9 cellular contexts compared by ENCODE assay signal in the genomic region with DNA sequence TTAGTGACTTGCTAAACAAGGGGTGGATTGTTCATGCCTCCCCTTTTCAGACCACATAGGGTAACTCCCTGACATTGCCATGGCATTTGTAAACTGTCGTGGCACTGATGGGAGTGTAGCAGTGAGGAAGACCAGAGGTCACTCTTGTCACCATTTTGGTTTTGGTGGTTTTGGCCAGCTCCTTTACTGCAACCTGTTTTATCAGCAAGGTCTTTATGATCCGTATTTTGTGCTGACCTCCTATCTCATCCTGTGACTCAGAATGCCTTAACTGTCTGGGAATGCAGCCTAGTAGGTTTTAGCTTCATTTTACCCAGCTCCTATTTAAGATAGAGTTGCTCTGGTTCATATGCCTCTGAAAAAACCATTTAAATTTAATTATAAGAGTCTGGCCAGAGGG. TPM values are rescaled to one million over a fixed set of nuclear protein-coding genes. Genes with fewer than 3 reads are reported as not detected.
DNase-seq lines count a peak whose midpoint lies in the region; ATAC-seq, FAIRE-seq and TF ChIP-seq lines count a peak whose summit lies in the region.
"Not testable (repeated sequence)": the region's sequence is repeated elsewhere in the genome, so short reads cannot be mapped to it uniquely, and the experiment has no call there.
"Had no signal": no experiment of that assay in that cellular context is flagged by ENCODE, and none has a peak within 500 bp of the region (broad histone marks: within the 10 kb centered on the region; RNA-seq: fewer than 3 reads in every experiment).

No MANE protein-coding gene starts in this region.

- not testable (repeated sequence) for H3K27me3 Mint-ChIP-seq in WTC11 (ENCODE audit: low read depth)

- not testable (repeated sequence) for H3K9ac ChIP-seq in HCT116 (ENCODE audit: low read length); keratinocyte (ENCODE audit: control insufficient read depth, extremely low read depth, insufficient read depth, low read length)

- in situ Hi-C loops in astrocyte of the spinal cord (cut with HindIII; ENCODE audit: low sequenced_read_pairs) = not testable (repeated sequence)

- not testable (repeated sequence) for H3K9me3 ChIP-seq in HCT116 (ENCODE audit: control insufficient read depth in 1 of 2, insufficient read depth in 1 of 2, low read depth in 1 of 2, low read length in 2 of 2); PC-9 (ENCODE audit: insufficient read depth, low read depth); keratinocyte (ENCODE audit: control insufficient read depth, low read depth, low read length); psoas muscle

- H3K4me3 ChIP-seq in AG10803 (ENCODE audit: low read length); HCT116 (replicated peaks in 1 of 2; ENCODE audit: low read depth in 1 of 2, low read length in 2 of 2); astrocyte of the spinal cord (ENCODE audit: low read depth, low read length); keratinocyte (ENCODE audit: control insufficient read depth in 2 of 3, extremely low read depth in 1 of 3, insufficient read depth in 2 of 3, low read depth in 1 of 3, low read length in 3 of 3); psoas muscle: not testable (repeated sequence)
- peak overlapping the region; percentile 79; the same call in 1 of the 2 replicates for H3K4me3 ChIP-seq in PC-9

- BruUV-seq in HCT116 (replicated peaks; lab: Mats Ljungman, UMichigan); PC-9 (replicated peaks; lab: Mats Ljungman, UMichigan): not testable (repeated sequence)

- DNase-seq in AG10803 (ENCODE audit: low read depth) (peak; percentile 32), PC-9 (peak; percentile 43 to 77), astrocyte of the spinal cord (ENCODE audit: low read depth, low spot score) (peak; percentile 68), epithelial cell of prostate (ENCODE audit: low read depth, low spot score) (peak; percentile 37)
- not testable (repeated sequence) for DNase-seq in HCT116 (ENCODE audit: low read depth, low spot score); WTC11 (ENCODE audit: low spot score); keratinocyte (ENCODE audit: low read depth, low spot score); psoas muscle

- not testable (repeated sequence) for H4K20me1 ChIP-seq in HCT116 (ENCODE audit: insufficient read depth); keratinocyte (ENCODE audit: control insufficient read depth, extremely low read depth, insufficient read depth, low read length)
- H4K20me1 ChIP-seq in PC-9 (ENCODE audit: insufficient read depth) = peaks cover 25% of the 10 kb centered on the region

- peaks cover 14% of the 10 kb centered on the region for H3K4me1 Mint-ChIP-seq in WTC11

- dilution Hi-C loops in keratinocyte (cut with MboI; ENCODE audit: extremely low pct_ligation_motif_present, low sequenced_read_pairs) = not testable (repeated sequence)

- peaks cover 0 to 12% of the 10 kb centered on the region in 2 experiments; a peak in 1 of 4 replicates for H3K36me3 ChIP-seq in HCT116 (ENCODE audit: control insufficient read depth in 1 of 2, insufficient read depth in 2 of 2, low read length in 2 of 2)
- H3K36me3 ChIP-seq in PC-9 (ENCODE audit: low read depth) = peaks cover 19% of the 10 kb centered on the region
- H3K36me3 ChIP-seq in keratinocyte (ENCODE audit: control insufficient read depth in 2 of 2, extremely low read depth in 1 of 2, insufficient read depth in 2 of 2, low read length in 2 of 2) = not testable (repeated sequence)
- peaks cover 0 to 34% of the 10 kb centered on the region in 2 donors for H3K36me3 ChIP-seq in psoas muscle (ENCODE audit: insufficient read depth in 1 of 2, low read depth in 1 of 2)

- H3K4me3 Mint-ChIP-seq in WTC11 = 0 out of 2 replicates have a peak overlapping the region, but pooled peaks have one; percentile 14

- intact Hi-C loops in HCT116 (cut with micrococcal nuclease) (loop anchor here (5.0 kb wide), 1 partner anchor 176 kb away; no protein-coding TSS in a partner anchor), psoas muscle (cut with DNase I) (loop anchor here in 1 of 2 donors (5.0 kb wide), 1 partner anchor 36 kb away; a partner anchor contains a TSS)
- intact Hi-C loops in PC-9 (cut with micrococcal nuclease; ENCODE audit: unreplicated experiment) = not testable (repeated sequence)

- ATAC-seq in HCT116, WTC11, psoas muscle: not testable (repeated sequence)

- 85 to 92% (median 92%) methylated on average over 2 of the region's 2 CpGs for WGBS in psoas muscle, 3 donors

- H3K4me2 ChIP-seq in HCT116 (ENCODE audit: low read length) (peak overlapping the region; percentile 99; the same call in 1 of the 2 replicates), PC-9 (peak overlapping the region; percentile 91)
- not testable (repeated sequence) for H3K4me2 ChIP-seq in keratinocyte (ENCODE audit: control insufficient read depth, extremely low read depth, insufficient read depth, low read depth, low read length)

- not testable (repeated sequence) for H3K9me3 Mint-ChIP-seq in WTC11

- H3K9me1 ChIP-seq in keratinocyte (ENCODE audit: control insufficient read depth, extremely low read depth, insufficient read depth, low read length) = not testable (repeated sequence)

- not testable (repeated sequence) for TF ChIP-seq POLR2A in HCT116 (IDR thresholded peaks at IDR 0.05; ENCODE audit: borderline replicate concordance, extremely low read depth, insufficient read depth, insufficient read length)

- not testable (repeated sequence) for H2AFZ ChIP-seq in HCT116 (ENCODE audit: low read depth, low read length, poor library complexity, severe bottlenecking); PC-9; keratinocyte (ENCODE audit: control insufficient read depth, low read length)

- TF ChIP-seq CTCF in AG10803 (conservative IDR thresholded peaks at IDR 0.05; ENCODE audit: low read length); HCT116 (IDR thresholded peaks at IDR 0.05 in 2 of 3, conservative IDR thresholded peaks at IDR 0.05 in 1 of 3; ENCODE audit: borderline replicate concordance in 1 of 3, insufficient read depth in 1 of 3, low read depth in 2 of 3, low read length in 2 of 3); PC-9 (conservative IDR thresholded peaks at IDR 0.05); WTC11 (IDR thresholded peaks at IDR 0.05); astrocyte of the spinal cord (IDR thresholded peaks at IDR 0.05; ENCODE audit: low read depth, low read length); keratinocyte (optimal IDR thresholded peaks at IDR 0.05 in 1 of 3, IDR thresholded peaks at IDR 0.05 in 1 of 3, conservative IDR thresholded peaks at IDR 0.05 in 1 of 3; ENCODE audit: extremely low read depth in 1 of 3, insufficient read depth in 2 of 3, low read length in 3 of 3); psoas muscle (IDR thresholded peaks at IDR 0.05): not testable (repeated sequence)

- RAD21 ChIA-PET in HCT116 (lab: Charles Lee; ENCODE audit: low non-redundant PET in 1 of 2, low total read pairs in 2 of 2, uncharacterized antibody in 2 of 2, unreplicated experiment in 2 of 2) = not testable (repeated sequence)

- H3K9me2 ChIP-seq in HCT116 (ENCODE audit: insufficient read depth); PC-9 (ENCODE audit: insufficient read depth): not testable (repeated sequence)

- not testable (repeated sequence) for TF ChIP-seq RAD21 in HCT116 (IDR thresholded peaks at IDR 0.05; ENCODE audit: low read depth)

- not testable (repeated sequence) for H3K36me3 Mint-ChIP-seq in WTC11

- not testable (repeated sequence) for H3K27me3 ChIP-seq in HCT116 (ENCODE audit: insufficient read depth, low read length); PC-9 (ENCODE audit: insufficient read depth, low read depth); keratinocyte (ENCODE audit: control insufficient read depth, extremely low read depth, insufficient read depth, low read length); psoas muscle (ENCODE audit: insufficient read depth in 3 of 3, low read length in 2 of 3)

- H3F3A ChIP-seq in PC-9 (ENCODE audit: insufficient read depth, low read depth) = peaks cover 20% of the 10 kb centered on the region

- H3K27ac Mint-ChIP-seq in WTC11 = not testable (repeated sequence)

- CTCF ChIA-PET in HCT116 (lab: Charles Lee); PC-9 (lab: Charles Lee); WTC11 (lab: Charles Lee): not testable (repeated sequence)

- POLR2A ChIA-PET in HCT116 (lab: Charles Lee); WTC11 (lab: Charles Lee): not testable (repeated sequence)
- POLR2A ChIA-PET in PC-9 (lab: Charles Lee; ENCODE audit: unreplicated experiment) = interaction anchor here (0.7 kb wide), 1 partner anchor 70 kb away, joined by 4 read pairs; no protein-coding TSS in a partner anchor

- not testable (repeated sequence) for FAIRE-seq in keratinocyte (lab: Jason Lieb, UNC)

- H3K27ac ChIP-seq in HCT116 (ENCODE audit: low read depth, low read length) = peak overlapping the region; percentile 93; the same call in 1 of the 2 replicates
- peak overlapping the region; percentile 97 for H3K27ac ChIP-seq in PC-9
- H3K27ac ChIP-seq in epithelial cell of prostate = peak overlapping the region; percentile 100
- peak overlapping the region; percentile 99 for H3K27ac ChIP-seq in keratinocyte (ENCODE audit: control insufficient read depth, insufficient read depth, low read length)
- peak overlapping the region; percentile 99 for H3K27ac ChIP-seq in psoas muscle

- peaks cover 9 to 23% of the 10 kb centered on the region in 2 experiments for H3K4me1 ChIP-seq in HCT116 (ENCODE audit: control insufficient read depth in 1 of 2, insufficient read depth in 2 of 2, low read length in 2 of 2)
- peaks cover 38% of the 10 kb centered on the region for H3K4me1 ChIP-seq in PC-9 (replicated peaks; ENCODE audit: insufficient read depth)
- H3K4me1 ChIP-seq in keratinocyte (ENCODE audit: control insufficient read depth, extremely low read depth, insufficient read depth, low read length) = peaks cover 34% of the 10 kb centered on the region
- peaks cover 25% of the 10 kb centered on the region for H3K4me1 ChIP-seq in psoas muscle

- H3K79me2 ChIP-seq in HCT116 (ENCODE audit: insufficient read depth, low read length) (peaks cover 40% of the 10 kb centered on the region), PC-9 (ENCODE audit: low read depth) (peaks cover 32% of the 10 kb centered on the region), keratinocyte (ENCODE audit: control insufficient read depth, insufficient read depth, low read length) (peaks cover 31% of the 10 kb centered on the region)

RNA-seq across cellular contexts. Expression of a gene that starts 1.8 kb away (rescaled TPM):
- total RNA-seq in HCT116 (2021; ENCODE audit: unreplicated experiment) (43.1 TPM), PC-9 (2021) (84.0 and 94.2 TPM in 2 replicates), WTC11 (2021) (50.8 to 62.9 TPM (median 52.2 TPM) in 3 replicates), psoas muscle (10 to 100 TPM; 30.1 to 54.0 (median 38.1) TPM)
- 2.9 and 5.0 TPM in 2 replicates for polyA plus RNA-seq in HCT116 (2012)
- polyA plus RNA-seq in keratinocyte (10.3 to 16.9 TPM (median 15.2 TPM) in 3 replicates), psoas muscle (1 to 10 TPM; 1.0 to 7.0 (median 1.1) TPM)
- polyA plus RNA-seq in keratinocyte (2011; ENCODE audit: low read depth) = 10.3 TPM
- 4.2 and 5.9 TPM in 2 replicates for polyA plus RNA-seq in keratinocyte (2011; cell fraction: cytosol; rRNA removed)
- 42.5 and 43.0 TPM in 2 replicates for polyA plus RNA-seq in keratinocyte (2011; cell fraction: nucleus; rRNA removed)
- polyA plus RNA-seq in keratinocyte (2012; ENCODE audit: low replicate concordance) = 2.1 and 10.8 TPM in 2 replicates
- 99.8 to 260 TPM (median 199 TPM) in 3 replicates for polyA minus RNA-seq in keratinocyte
- polyA minus RNA-seq in keratinocyte (2011; cell fraction: cytosol; rRNA and poly(A)+ RNA removed) = 67.9 TPM
- polyA minus RNA-seq in keratinocyte (2011; cell fraction: nucleus; rRNA and poly(A)+ RNA removed) = 228 and 328 TPM in 2 replicates

RNA-seq across cellular contexts. Expression of a gene that starts 38.0 kb away (rescaled TPM):
- 9.2 TPM for total RNA-seq in HCT116 (2021; ENCODE audit: unreplicated experiment)
- polyA plus RNA-seq in HCT116 (2012) = 2.9 and 3.3 TPM in 2 replicates
- 13.5 and 19.8 TPM in 2 replicates for total RNA-seq in PC-9 (2021)
- total RNA-seq in WTC11 (2021) = 16.1 to 18.2 TPM (median 17.9 TPM) in 3 replicates
- 3.2 to 5.8 TPM (median 4.3 TPM) in 3 replicates for polyA plus RNA-seq in keratinocyte
- 0.47 TPM for polyA plus RNA-seq in keratinocyte (2011; ENCODE audit: low read depth)
- 1.3 and 2.2 TPM in 2 replicates for polyA plus RNA-seq in keratinocyte (2011; cell fraction: cytosol; rRNA removed)
- 6.0 and 6.9 TPM in 2 replicates for polyA plus RNA-seq in keratinocyte (2011; cell fraction: nucleus; rRNA removed)
- polyA plus RNA-seq in keratinocyte (2012; ENCODE audit: low replicate concordance) = 2.0 and 4.3 TPM in 2 replicates
- polyA minus RNA-seq in keratinocyte = 18.2 to 27.9 TPM (median 24.4 TPM) in 3 replicates
- 14.0 TPM for polyA minus RNA-seq in keratinocyte (2011; cell fraction: cytosol; rRNA and poly(A)+ RNA removed)
- polyA minus RNA-seq in keratinocyte (2011; cell fraction: nucleus; rRNA and poly(A)+ RNA removed) = 20.4 and 35.3 TPM in 2 replicates
- total RNA-seq in psoas muscle = 10 to 100 TPM; 10.3 to 16.4 (median 12.7) TPM
- polyA plus RNA-seq in psoas muscle = 1 to 10 TPM; 1.2 to 5.2 (median 1.2) TPM

RNA-seq across cellular contexts. Expression of a gene that starts 41.8 kb away (rescaled TPM):
- total RNA-seq in HCT116 (2021; ENCODE audit: unreplicated experiment) (7.6 TPM), PC-9 (2021) (8.9 and 9.5 TPM in 2 replicates), WTC11 (2021) (8.3 to 8.9 TPM (median 8.4 TPM) in 3 replicates), psoas muscle (1 to 10 TPM; 6.7 to 6.8 (median 6.7) TPM)
- polyA plus RNA-seq in HCT116 (2012) = 1.8 and 2.1 TPM in 2 replicates
- polyA plus RNA-seq in keratinocyte (2.1 to 2.9 TPM (median 2.5 TPM) in 3 replicates), psoas muscle (1 to 10 TPM; 1.0 to 3.9 (median 2.0) TPM)
- 1.4 TPM for polyA plus RNA-seq in keratinocyte (2011; ENCODE audit: low read depth)
- polyA plus RNA-seq in keratinocyte (2011; cell fraction: cytosol; rRNA removed) = 0.99 and 1.4 TPM in 2 replicates
- polyA plus RNA-seq in keratinocyte (2011; cell fraction: nucleus; rRNA removed) = 3.3 and 3.8 TPM in 2 replicates
- polyA plus RNA-seq in keratinocyte (2012; ENCODE audit: low replicate concordance) = 1.5 and 2.6 TPM in 2 replicates
- 3.2 to 9.7 TPM (median 9.5 TPM) in 3 replicates for polyA minus RNA-seq in keratinocyte
- polyA minus RNA-seq in keratinocyte (2011; cell fraction: cytosol; rRNA and poly(A)+ RNA removed) = 5.6 TPM
- polyA minus RNA-seq in keratinocyte (2011; cell fraction: nucleus; rRNA and poly(A)+ RNA removed) = 7.6 and 13.2 TPM in 2 replicates

RNA-seq across cellular contexts. Expression of a gene that starts 47.7 kb away (rescaled TPM):
- 1.5 TPM for total RNA-seq in HCT116 (2021; ENCODE audit: unreplicated experiment)
- 1.1 and 1.7 TPM in 2 replicates for polyA plus RNA-seq in HCT116 (2012)
- total RNA-seq in PC-9 (2021) = 0.55 and 3.9 TPM in 2 replicates
- 3.6 to 6.7 TPM (median 5.1 TPM) in 3 replicates for total RNA-seq in WTC11 (2021)
- 0.54 to 0.94 TPM (median 0.70 TPM) in 3 replicates for polyA plus RNA-seq in keratinocyte
- polyA plus RNA-seq in keratinocyte (2011; ENCODE audit: low read depth) = 0.51 TPM
- 0.55 and 0.56 TPM in 2 replicates for polyA plus RNA-seq in keratinocyte (2011; cell fraction: cytosol; rRNA removed)
- 0.96 and 1.6 TPM in 2 replicates for polyA plus RNA-seq in keratinocyte (2011; cell fraction: nucleus; rRNA removed)
- polyA plus RNA-seq in keratinocyte (2012; ENCODE audit: low replicate concordance) = 0.55 and 2.5 TPM in 2 replicates
- polyA minus RNA-seq in keratinocyte = 0.58 to 0.82 TPM in 2 of 3 replicates, not detected in the other
- polyA minus RNA-seq in keratinocyte (2011; cell fraction: cytosol; rRNA and poly(A)+ RNA removed) = not detected
- polyA minus RNA-seq in keratinocyte (2011; cell fraction: nucleus; rRNA and poly(A)+ RNA removed) = not detected in 2 replicates
- 1 to 10 TPM in 2 of 4 donors, under 1 TPM in 1, not detected in 1; 0.37 to 2.1 (median 1.9) TPM for total RNA-seq in psoas muscle
- polyA plus RNA-seq in psoas muscle = 1 to 10 TPM in 1 of 3 donors, under 1 TPM in 2; 0.55 to 1.3 (median 0.70) TPM
- polyA plus RNA-seq: cardiac muscle cell had no signal
